9 cellular contexts compared by ENCODE assay signal in the genomic region with DNA sequence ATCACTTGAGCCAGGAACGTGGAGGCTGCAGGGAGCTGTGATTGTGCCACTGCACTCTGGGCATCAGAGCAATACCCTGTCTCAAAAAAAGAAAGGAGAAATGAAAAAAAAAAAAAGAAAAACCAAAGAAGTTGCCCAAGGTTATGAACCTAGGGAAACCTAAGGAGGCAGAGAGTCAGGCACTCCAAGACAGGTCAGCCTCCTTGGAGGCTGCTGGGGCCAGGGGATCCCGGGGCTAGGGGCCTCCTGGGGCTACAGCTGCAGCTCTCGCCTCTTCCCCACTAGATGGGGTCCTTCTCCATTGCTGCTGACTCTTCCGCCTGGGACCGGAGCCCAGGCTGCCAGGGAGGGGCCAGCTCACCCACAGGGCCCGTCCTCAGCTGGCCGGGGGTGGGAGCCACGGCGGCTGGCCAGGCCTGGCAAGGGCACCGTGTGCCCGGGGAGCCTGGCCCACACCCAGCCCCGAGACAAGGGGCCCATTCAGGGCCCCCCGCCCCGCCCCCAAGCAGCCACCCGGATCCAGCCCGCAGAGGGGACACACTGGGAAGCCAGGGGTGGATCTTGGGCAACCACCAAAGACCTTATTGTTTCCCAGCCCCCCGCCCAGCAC. TPM values are rescaled to one million over a fixed set of nuclear protein-coding genes. Genes with fewer than 3 reads are reported as not detected.
DNase-seq lines count a peak whose midpoint lies in the region; ATAC-seq and TF ChIP-seq lines count a peak whose summit lies in the region.
"Had no signal": no experiment of that assay in that cellular context is flagged by ENCODE, and none has a peak within 500 bp of the region (broad histone marks: within the 10 kb centered on the region; RNA-seq: fewer than 3 reads in every experiment).

No MANE protein-coding gene starts in this region.

- ATAC-seq in natural killer cell treated with Interleukin-12 subunit alpha and Interleukin-12 subunit beta and Interleukin-15 and Interleukin-18, amount 100 ng/mL, for 72 hours, result no peak

- H3K36me3 Mint-ChIP-seq in natural killer cell treated with Interleukin-12 subunit alpha and Interleukin-12 subunit beta and Interleukin-15 and Interleukin-18, amount 100 ng/mL, for 72 hours, result no peaks in the 10 kb centered on the region
- peaks cover 4% of the 10 kb centered on the region for H3K36me3 Mint-ChIP-seq in activated naive CD4-positive, alpha-beta T cell treated with anti-CD3 and anti-CD28 coated beads for 36 hours (ENCODE audit: low read depth)

- no peaks in the 10 kb centered on the region for H3K27me3 ChIP-seq in skeletal muscle satellite cell (ENCODE audit: control insufficient read depth, insufficient read depth, low read length)

- TF ChIP-seq CTCF in astrocyte of the spinal cord (IDR thresholded peaks at IDR 0.05; ENCODE audit: low read depth, low read length), result peak; percentile 86

- H3K4me1 Mint-ChIP-seq in natural killer cell treated with Interleukin-12 subunit alpha and Interleukin-12 subunit beta and Interleukin-15 and Interleukin-18, amount 100 ng/mL, for 72 hours (ENCODE audit: low read depth in 2 of 2), result peaks cover 0 to 9% of the 10 kb centered on the region in 2 donors
- peaks cover 9% of the 10 kb centered on the region for H3K4me1 Mint-ChIP-seq in activated naive CD4-positive, alpha-beta T cell treated with anti-CD3 and anti-CD28 coated beads for 36 hours (ENCODE audit: low read depth)

- no peaks in the 10 kb centered on the region for H3K9me3 Mint-ChIP-seq in natural killer cell treated with Interleukin-12 subunit alpha and Interleukin-12 subunit beta and Interleukin-15 and Interleukin-18, amount 100 ng/mL, for 72 hours
- no peaks in the 10 kb centered on the region for H3K9me3 Mint-ChIP-seq in activated naive CD4-positive, alpha-beta T cell treated with anti-CD3 and anti-CD28 coated beads for 36 hours
- H3K9me3 Mint-ChIP-seq: T-helper 1 cell treated with Interleukin-12 subunit alpha and Interleukin-12 subunit beta and Interleukin-4 antibody, amounts not matched to agents 30 μg/mL and 1 μg/mL, for 36 hours had no signal

- H3K4me2 ChIP-seq in skeletal muscle satellite cell (ENCODE audit: low read length), result peak overlapping the region; percentile 23

- CTCF ChIA-PET in activated naive CD4-positive, alpha-beta T cell treated with anti-CD3 and anti-CD28 coated beads for 36 hours (lab: Charles Lee), result interaction anchor here (1.3 to 1.6 kb wide), 5 partner anchors 10 to 94 kb away, joined by 3 to 6 read pairs (median 5); no protein-coding TSS in a partner anchor

- H3K36me3 ChIP-seq in skeletal muscle satellite cell (ENCODE audit: insufficient read depth, low read length), result peaks cover 23% of the 10 kb centered on the region

- no peaks in the 10 kb centered on the region for H3K9me3 ChIP-seq in skeletal muscle satellite cell (replicated peaks; ENCODE audit: low read length)

- H3K4me3 Mint-ChIP-seq in natural killer cell treated with Interleukin-12 subunit alpha and Interleukin-12 subunit beta and Interleukin-15 and Interleukin-18, amount 100 ng/mL, for 72 hours, result no peak overlapping the region
- no peak overlapping the region for H3K4me3 Mint-ChIP-seq in activated naive CD4-positive, alpha-beta T cell treated with anti-CD3 and anti-CD28 coated beads for 36 hours
- H3K4me3 Mint-ChIP-seq: T-helper 1 cell treated with Interleukin-12 subunit alpha and Interleukin-12 subunit beta and Interleukin-4 antibody, amounts not matched to agents 30 μg/mL and 1 μg/mL, for 36 hours had no signal

- H3K27me3 Mint-ChIP-seq in natural killer cell treated with Interleukin-12 subunit alpha and Interleukin-12 subunit beta and Interleukin-15 and Interleukin-18, amount 100 ng/mL, for 72 hours, result no peaks in the 10 kb centered on the region
- no peaks in the 10 kb centered on the region for H3K27me3 Mint-ChIP-seq in activated naive CD4-positive, alpha-beta T cell treated with anti-CD3 and anti-CD28 coated beads for 36 hours (ENCODE audit: low read depth)

- H3K4me3 ChIP-seq in astrocyte of the spinal cord (ENCODE audit: low read depth, low read length), result no peak overlapping the region
- no peak overlapping the region for H3K4me3 ChIP-seq in skeletal muscle satellite cell (ENCODE audit: low read length)

- H3K27ac Mint-ChIP-seq in natural killer cell treated with Interleukin-12 subunit alpha and Interleukin-12 subunit beta and Interleukin-15 and Interleukin-18, amount 100 ng/mL, for 72 hours, result no peak overlapping the region
- H3K27ac Mint-ChIP-seq in activated naive CD4-positive, alpha-beta T cell treated with anti-CD3 and anti-CD28 coated beads for 36 hours, result no peak overlapping the region
- H3K27ac Mint-ChIP-seq: T-helper 1 cell treated with Interleukin-12 subunit alpha and Interleukin-12 subunit beta and Interleukin-4 antibody, amounts not matched to agents 30 μg/mL and 1 μg/mL, for 36 hours had no signal

- in situ Hi-C loops in astrocyte of the spinal cord (cut with HindIII; ENCODE audit: low sequenced_read_pairs), result no loop called here

- H3K9ac ChIP-seq in skeletal muscle satellite cell (ENCODE audit: low read depth, low read length), result no peak overlapping the region

- peak; percentile 93 for DNase-seq in GM03348 (ENCODE audit: low spot score)
- peak; percentile 27 for DNase-seq in NCI-H2029 treated with DMSO at 0.1 percent for 48 hours (lab: John Stamatoyannopoulos, UW)
- DNase-seq in astrocyte of the spinal cord (ENCODE audit: low read depth, low spot score), result peak; percentile 80
- peak; percentile 88 for DNase-seq in hepatic stellate cell (ENCODE audit: low spot score)
- no peak for DNase-seq in natural killer cell treated with Interleukin-12 subunit alpha and Interleukin-12 subunit beta and Interleukin-15 and Interleukin-18, amount 100 ng/mL, for 72 hours (ENCODE audit: low spot score)
- no peak for DNase-seq in activated naive CD4-positive, alpha-beta T cell treated with anti-CD3 and anti-CD28 coated beads for 36 hours
- no peak for DNase-seq in NOMO-1 treated with DMSO at 0.1 percent for 48 hours (lab: John Stamatoyannopoulos, UW; ENCODE audit: unreplicated experiment)

- intact Hi-C loops in activated naive CD4-positive, alpha-beta T cell treated with anti-CD3 and anti-CD28 coated beads for 36 hours (cut with micrococcal nuclease), result no loop called here

- peaks cover 33% of the 10 kb centered on the region for H3K4me1 ChIP-seq in skeletal muscle satellite cell (ENCODE audit: control insufficient read depth, insufficient read depth, low read length)

RNA-seq across cellular contexts. Expression of gene SPACDR, which starts 1.7 kb away (rescaled TPM):
- 0.51 and 1.1 TPM in 2 replicates for total RNA-seq in skeletal muscle satellite cell (2012; rRNA removed)
- total RNA-seq in natural killer cell treated with Interleukin-12 subunit alpha and Interleukin-12 subunit beta and Interleukin-15 and Interleukin-18, amount 100 ng/mL, for 72 hours, result 1 to 10 TPM; 2.4 to 4.2 TPM
- 1 to 10 TPM; 2.3 to 2.6 TPM for total RNA-seq in activated naive CD4-positive, alpha-beta T cell treated with anti-CD3 and anti-CD28 coated beads for 36 hours

RNA-seq across cellular contexts. Expression of gene TSC22D4, which starts 13.2 kb away (rescaled TPM):
- 34.5 and 41.9 TPM in 2 replicates for total RNA-seq in skeletal muscle satellite cell (2012; rRNA removed)
- 100 to 1,000 TPM; 129 to 134 TPM for total RNA-seq in natural killer cell treated with Interleukin-12 subunit alpha and Interleukin-12 subunit beta and Interleukin-15 and Interleukin-18, amount 100 ng/mL, for 72 hours
- total RNA-seq in activated naive CD4-positive, alpha-beta T cell treated with anti-CD3 and anti-CD28 coated beads for 36 hours, result 10 to 100 TPM; 46.0 to 48.7 TPM

RNA-seq across cellular contexts. Expression of gene NYAP1, which starts 17.9 kb away (rescaled TPM):
- total RNA-seq in skeletal muscle satellite cell (2012; rRNA removed), result 2.8 and 3.5 TPM in 2 replicates
- total RNA-seq in natural killer cell treated with Interleukin-12 subunit alpha and Interleukin-12 subunit beta and Interleukin-15 and Interleukin-18, amount 100 ng/mL, for 72 hours, result not detected
- under 1 TPM; 0.17 to 0.30 TPM for total RNA-seq in activated naive CD4-positive, alpha-beta T cell treated with anti-CD3 and anti-CD28 coated beads for 36 hours

RNA-seq across cellular contexts. Expression of gene PPP1R35, which starts 29.5 kb away (rescaled TPM):
- 11.8 and 12.7 TPM in 2 replicates for total RNA-seq in skeletal muscle satellite cell (2012; rRNA removed)
- 10 to 100 TPM; 54.5 to 57.0 TPM for total RNA-seq in natural killer cell treated with Interleukin-12 subunit alpha and Interleukin-12 subunit beta and Interleukin-15 and Interleukin-18, amount 100 ng/mL, for 72 hours
- total RNA-seq in activated naive CD4-positive, alpha-beta T cell treated with anti-CD3 and anti-CD28 coated beads for 36 hours, result 10 to 100 TPM; 45.3 to 53.6 TPM

RNA-seq across cellular contexts. Expression of gene MEPCE, which starts 36.2 kb away (rescaled TPM):
- 26.6 and 40.6 TPM in 2 replicates for total RNA-seq in skeletal muscle satellite cell (2012; rRNA removed)
- 10 to 100 TPM; 44.0 to 60.5 TPM for total RNA-seq in natural killer cell treated with Interleukin-12 subunit alpha and Interleukin-12 subunit beta and Interleukin-15 and Interleukin-18, amount 100 ng/mL, for 72 hours
- 10 to 100 TPM; 39.3 to 39.7 TPM for total RNA-seq in activated naive CD4-positive, alpha-beta T cell treated with anti-CD3 and anti-CD28 coated beads for 36 hours

Comparison
In these comparisons a context has a peak if more than half of its experiments do, and no peak if none do; other contexts are left out.
1. DNase-seq: peak in GM03348 (single experiment), NCI-H2029 treated with DMSO at 0.1 percent for 48 hours (single experiment), astrocyte of the spinal cord (single experiment) and hepatic stellate cell (single experiment); none in natural killer cell treated with Interleukin-12 subunit alpha and Interleukin-12 subunit beta and Interleukin-15 and Interleukin-18, amount 100 ng/mL, for 72 hours (single experiment), activated naive CD4-positive, alpha-beta T cell treated with anti-CD3 and anti-CD28 coated beads for 36 hours (single experiment) and NOMO-1 treated with DMSO at 0.1 percent for 48 hours (single experiment).